1 cellular context compared by ENCODE assay signal in genomic region chr14:23042162-23042965, GRCh38.
TF ChIP-seq lines count a peak whose summit lies in the region.

Gene PSMB11, plus strand, starts transcription at chr14:23042212. Its CDS starts 14 bp downstream, at chr14:23042226.

TF ChIP-seq in SK-N-SH, 30 proteins besides CTCF, POLR2A, EP300 and RAD21:
- TF ChIP-seq PBX3 (IDR thresholded peaks at IDR 0.05) (no peak), RFX5 (IDR thresholded peaks at IDR 0.05; ENCODE audit: low read length) (no peak), TEAD4 (IDR thresholded peaks at IDR 0.05; ENCODE audit: borderline replicate concordance, insufficient read depth) (no peak), USF2 (IDR thresholded peaks at IDR 0.05; ENCODE audit: borderline replicate concordance, low read depth, low read length) (no peak), ZBTB33 (IDR thresholded peaks at IDR 0.05; ENCODE audit: borderline replicate concordance, low read depth) (no peak), NRF1 (IDR thresholded peaks at IDR 0.05; ENCODE audit: low read depth, low read length) (no peak), FOXM1 (IDR thresholded peaks at IDR 0.05; ENCODE audit: low read depth) (no peak), TCF12 (IDR thresholded peaks at IDR 0.05) (no peak), EZH2phosphoT487 (IDR thresholded peaks at IDR 0.05; ENCODE audit: borderline replicate concordance, low read depth) (no peak), GATA2 (CRISPR knock-in tag; IDR thresholded peaks at IDR 0.05) (no peak), SMC3 (IDR thresholded peaks at IDR 0.05; ENCODE audit: low read depth, low read length) (no peak), CHD2 (IDR thresholded peaks at IDR 0.05; ENCODE audit: low read length, partially characterized antibody) (no peak)
- TF ChIP-seq, protein P1, sequence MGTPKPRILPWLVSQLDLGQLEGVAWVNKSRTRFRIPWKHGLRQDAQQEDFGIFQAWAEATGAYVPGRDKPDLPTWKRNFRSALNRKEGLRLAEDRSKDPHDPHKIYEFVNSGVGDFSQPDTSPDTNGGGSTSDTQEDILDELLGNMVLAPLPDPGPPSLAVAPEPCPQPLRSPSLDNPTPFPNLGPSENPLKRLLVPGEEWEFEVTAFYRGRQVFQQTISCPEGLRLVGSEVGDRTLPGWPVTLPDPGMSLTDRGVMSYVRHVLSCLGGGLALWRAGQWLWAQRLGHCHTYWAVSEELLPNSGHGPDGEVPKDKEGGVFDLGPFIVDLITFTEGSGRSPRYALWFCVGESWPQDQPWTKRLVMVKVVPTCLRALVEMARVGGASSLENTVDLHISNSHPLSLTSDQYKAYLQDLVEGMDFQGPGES (IDR thresholded peaks at IDR 0.05; ENCODE audit: low read depth, low read length) = no peak
